ENCODE assay signal across 16 cellular contexts in the genomic region with DNA sequence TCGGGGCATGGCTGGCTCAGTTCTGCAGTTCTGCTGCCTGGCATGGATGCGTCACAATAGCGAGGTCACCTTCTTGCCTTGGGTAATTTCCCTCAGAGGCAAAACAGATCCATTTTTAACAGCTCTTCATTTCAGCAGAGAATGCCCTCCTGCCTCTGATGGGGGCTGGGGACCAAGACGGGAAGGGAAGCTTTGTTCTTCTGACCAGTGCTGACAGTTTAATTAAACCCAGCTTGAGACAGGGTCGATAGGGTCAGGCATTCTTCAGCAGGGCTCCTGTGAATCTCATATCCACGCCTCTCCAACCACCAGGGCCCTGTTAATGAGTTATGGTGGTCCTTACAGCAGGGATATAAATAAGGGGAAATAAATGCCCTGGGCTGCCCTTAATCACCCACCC.
"Had no signal": no experiment of that assay in that cellular context is flagged by ENCODE, and none has a peak within 500 bp of the region (broad histone marks: within the 10 kb centered on the region; RNA-seq: fewer than 3 reads in every experiment).

No MANE protein-coding gene starts in this region.

- DNase-seq: activated CD4-positive, alpha-beta memory T cell treated with anti-CD3 and anti-CD28 coated beads for 36 hours; activated CD4-positive, alpha-beta T cell treated with anti-CD3 and anti-CD28 coated beads for 36 hours; activated CD8-positive, alpha-beta memory T cell treated with anti-CD3 and anti-CD28 coated beads, Interleukin-2, amount 10 ng/mL, durations not matched to agents 7 days and 5 days; activated naive CD4-positive, alpha-beta T cell treated with Interleukin-2 at 50 U/mL for 16 hours; activated naive CD8-positive, alpha-beta T cell treated with anti-CD3 and anti-CD28 coated beads, Interleukin-2, amount 10 ng/mL, durations not matched to agents 7 days and 5 days; body of pancreas; central memory CD4-positive, alpha-beta T cell; gastrocnemius medialis; heart right ventricle; kidney glomerular epithelial cell; left ventricle myocardium superior; stimulated activated CD4-positive, alpha-beta T cell treated with anti-CD3 and anti-CD28 coated beads, Interleukin-12 subunit alpha, Interleukin-12 subunit beta, amount 100 ng/mL, for 4 hours; stimulated activated CD4-positive, alpha-beta T cell treated with anti-CD3 and anti-CD28 coated beads, Interleukin-2, amount 100 ng/mL, for 24 hours had no signal

- H3K27ac ChIP-seq: body of pancreas, gastrocnemius medialis, heart right ventricle, tibial nerve had no signal

- H3K27me3 ChIP-seq: body of pancreas, gastrocnemius medialis, tibial nerve had no signal

- H3K4me1 ChIP-seq: body of pancreas, gastrocnemius medialis, heart right ventricle, tibial nerve had no signal

- H3K9me3 ChIP-seq: body of pancreas, gastrocnemius medialis, heart right ventricle, tibial nerve had no signal

- H3K36me3 ChIP-seq: gastrocnemius medialis, heart right ventricle had no signal

- ATAC-seq: activated CD4-positive, alpha-beta T cell treated with anti-CD3 and anti-CD28 coated beads for 36 hours; activated CD8-positive, alpha-beta memory T cell treated with anti-CD3 and anti-CD28 coated beads, Interleukin-2, amount 10 ng/mL, durations not matched to agents 7 days and 5 days; body of pancreas; esophagus mucosa; gastrocnemius medialis; heart right ventricle; left ventricle myocardium superior; WTC11 had no signal

- H3K4me3 ChIP-seq: body of pancreas, gastrocnemius medialis, heart right ventricle, tibial nerve had no signal
